In the genomic region with DNA sequence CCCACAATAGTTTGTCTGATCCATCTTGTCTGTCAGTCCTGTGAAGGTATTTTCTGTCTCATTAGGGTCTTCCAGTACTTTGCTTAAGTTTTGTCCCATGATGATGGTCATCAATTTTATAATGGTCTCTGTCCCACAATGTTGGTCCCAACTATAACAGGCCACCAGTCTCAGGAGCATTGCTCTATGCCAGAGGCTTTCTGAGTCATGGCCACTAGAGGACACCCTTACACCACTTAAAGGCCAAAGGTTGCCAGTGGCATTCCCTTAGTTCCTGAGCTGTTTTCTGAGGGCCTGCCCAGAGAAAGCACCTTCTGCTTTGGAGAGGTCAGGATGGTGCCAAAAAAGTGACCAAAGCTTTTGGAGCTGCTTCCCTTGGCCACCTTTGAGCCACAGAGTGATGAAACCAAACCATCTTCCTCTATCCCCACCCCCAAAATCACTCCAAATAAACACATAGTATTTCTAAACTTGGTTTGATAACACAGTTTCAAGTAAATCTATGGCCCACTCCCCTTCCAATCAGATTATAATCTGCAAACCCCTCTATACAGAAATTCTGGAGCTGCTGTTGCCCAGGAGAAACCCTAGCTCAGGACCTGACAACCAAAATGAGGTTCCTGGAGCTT, we compare ENCODE assay signal across 8 cellular contexts. TPM values are rescaled to one million over a fixed set of nuclear protein-coding genes. Genes with fewer than 3 reads are reported as not detected.
A peak's percentile ranks its signal among the peaks of the same experiment; 100 is the strongest.
DNase-seq lines count a peak whose midpoint lies in the region; ATAC-seq lines count a peak whose summit lies in the region.

No MANE protein-coding gene starts in this region.

- H3K36me3 Mint-ChIP-seq in CD8-positive, alpha-beta memory T cell = no peaks in the 10 kb centered on the region
- peaks cover 3% of the 10 kb centered on the region for H3K36me3 Mint-ChIP-seq in activated T-cell treated with anti-CD3 and anti-CD28 coated beads, Interleukin-2, amount 50 U/mL, for 24 hours (ENCODE audit: low read depth)

- H3K23ac ChIP-seq in neuronal stem cell (ENCODE audit: low read depth, low read length, poor library complexity) = no peak overlapping the region

- no peak overlapping the region for H2BK12ac ChIP-seq in neuronal stem cell (ENCODE audit: low read length)

- CTCF ChIA-PET in CD8-positive, alpha-beta memory T cell (lab: Charles Lee) = interaction anchor here (0.6 to 7.0 kb wide), 15 partner anchors 8 to 560 kb away, joined by 3 to 105 read pairs (median 4); partner anchors contain the start of genes EIF3F and LMO1

- no peaks in the 10 kb centered on the region for H3K9me3 ChIP-seq in CD8-positive, alpha-beta memory T cell (ENCODE audit: low read length)
- H3K9me3 ChIP-seq in neuronal stem cell (replicated peaks in 1 of 2; ENCODE audit: control insufficient read depth in 2 of 2, insufficient read depth in 1 of 2, low read depth in 1 of 2, low read length in 2 of 2) = no peaks in the 10 kb centered on the region

- H3K27me3 ChIP-seq in CD8-positive, alpha-beta memory T cell (ENCODE audit: insufficient read depth, low read length, poor library complexity, severe bottlenecking) = peaks cover 4% of the 10 kb centered on the region
- peaks cover 0 to 16% (median 0%) of the 10 kb centered on the region in 3 experiments for H3K27me3 ChIP-seq in neuronal stem cell (ENCODE audit: control insufficient read depth in 3 of 3, insufficient read depth in 3 of 3, low read depth in 1 of 3, low read length in 3 of 3)

- no peaks in the 10 kb centered on the region for H3K79me1 ChIP-seq in neuronal stem cell (ENCODE audit: low read depth, low read length)

- no peaks in the 10 kb centered on the region for H3K36me3 ChIP-seq in CD8-positive, alpha-beta memory T cell (ENCODE audit: insufficient read depth, low read length)
- no peaks in the 10 kb centered on the region for H3K36me3 ChIP-seq in neuronal stem cell (replicated peaks in 1 of 2; ENCODE audit: control insufficient read depth in 2 of 2, insufficient read depth in 2 of 2, low read length in 2 of 2)

- H3K27ac ChIP-seq in CD8-positive, alpha-beta memory T cell (ENCODE audit: low read depth, low read length) = no peak overlapping the region
- no peak overlapping the region for H3K27ac ChIP-seq in neuronal stem cell (replicated peaks; ENCODE audit: low read length)

- H3K27ac Mint-ChIP-seq in CD8-positive, alpha-beta memory T cell = peak overlapping the region in 1 of 8 donors; percentile 36
- no peak overlapping the region for H3K27ac Mint-ChIP-seq in activated T-cell treated with anti-CD3 and anti-CD28 coated beads, Interleukin-2, amount 50 U/mL, for 24 hours

- H2AK5ac ChIP-seq in neuronal stem cell (ENCODE audit: low read depth, low read length) = no peak overlapping the region

- no peak overlapping the region for H3K14ac ChIP-seq in neuronal stem cell (ENCODE audit: low read length)

- no peak overlapping the region for H2BK120ac ChIP-seq in neuronal stem cell (ENCODE audit: low read depth, low read length)

- H4K8ac ChIP-seq in neuronal stem cell (ENCODE audit: low read depth, low read length) = no peak overlapping the region

- no peak overlapping the region for H3K4ac ChIP-seq in neuronal stem cell (ENCODE audit: low read length)

- H3K18ac ChIP-seq in neuronal stem cell (ENCODE audit: low read length) = no peak overlapping the region

- no peak overlapping the region for H3K9ac ChIP-seq in neuronal stem cell (ENCODE audit: low read depth, low read length, poor library complexity)

- DNase-seq in CD8-positive, alpha-beta memory T cell = peak in 4 of 5 donors; percentile 11 to 64 (median 28)
- DNase-seq in GM19240 (ENCODE audit: insufficient read length, low spot score) (peak; percentile 55), NCI-H748 (lab: John Stamatoyannopoulos, UW; ENCODE audit: unreplicated experiment) (peak; percentile 52), fibroblast of the conjunctiva (ENCODE audit: low read depth) (peak; percentile 62), neuronal stem cell (ENCODE audit: low spot score) (peak; percentile 66)
- peak; percentile 46 for DNase-seq in activated T-cell treated with anti-CD3 and anti-CD28 coated beads, Interleukin-2, amount 50 U/mL, for 24 hours

- H2BK15ac ChIP-seq in neuronal stem cell (ENCODE audit: low read length) = no peak overlapping the region

- no peak overlapping the region for H3K4me2 ChIP-seq in neuronal stem cell (ENCODE audit: insufficient read depth, low read length, poor library complexity, severe bottlenecking)

- no peaks in the 10 kb centered on the region for H3K4me1 ChIP-seq in CD8-positive, alpha-beta memory T cell (ENCODE audit: insufficient read depth, low read length)
- no peaks in the 10 kb centered on the region for H3K4me1 ChIP-seq in neuronal stem cell (ENCODE audit: control insufficient read depth in 2 of 2, insufficient read depth in 1 of 2, low read depth in 1 of 2, low read length in 2 of 2)

- POLR2A ChIA-PET in CD8-positive, alpha-beta memory T cell (lab: Charles Lee) = no interaction called here

- no peak overlapping the region for H3K4me3 Mint-ChIP-seq in CD8-positive, alpha-beta memory T cell
- no peak overlapping the region for H3K4me3 Mint-ChIP-seq in activated T-cell treated with anti-CD3 and anti-CD28 coated beads, Interleukin-2, amount 50 U/mL, for 24 hours

- ATAC-seq in HG03439 (IDR thresholded peaks at IDR 0.05; ENCODE audit: unreplicated experiment) (peak; percentile 67), GM21528 (IDR thresholded peaks at IDR 0.05; ENCODE audit: low FRiP score, unreplicated experiment) (no peak)

- H4K91ac ChIP-seq in neuronal stem cell (ENCODE audit: low read depth, low read length, poor library complexity) = no peak overlapping the region

- no peaks in the 10 kb centered on the region for H3K9me3 Mint-ChIP-seq in CD8-positive, alpha-beta memory T cell
- no peaks in the 10 kb centered on the region for H3K9me3 Mint-ChIP-seq in activated T-cell treated with anti-CD3 and anti-CD28 coated beads, Interleukin-2, amount 50 U/mL, for 24 hours

- peaks cover 4 to 20% of the 10 kb centered on the region in 2 donors for H3K27me3 Mint-ChIP-seq in CD8-positive, alpha-beta memory T cell
- peaks cover 7% of the 10 kb centered on the region for H3K27me3 Mint-ChIP-seq in activated T-cell treated with anti-CD3 and anti-CD28 coated beads, Interleukin-2, amount 50 U/mL, for 24 hours

- H3K4me1 Mint-ChIP-seq in CD8-positive, alpha-beta memory T cell = no peaks in the 10 kb centered on the region
- peaks cover 4% of the 10 kb centered on the region for H3K4me1 Mint-ChIP-seq in activated T-cell treated with anti-CD3 and anti-CD28 coated beads, Interleukin-2, amount 50 U/mL, for 24 hours (ENCODE audit: low read depth)

- no peak overlapping the region for H2AFZ ChIP-seq in neuronal stem cell (ENCODE audit: low read length)

- no peak overlapping the region for H3K4me3 ChIP-seq in CD8-positive, alpha-beta memory T cell (ENCODE audit: low read length)
- no peak overlapping the region for H3K4me3 ChIP-seq in neuronal stem cell (ENCODE audit: low read length in 2 of 2)

- no peak overlapping the region for H2BK5ac ChIP-seq in neuronal stem cell (ENCODE audit: low read length)

RNA-seq across cellular contexts. Expression of gene EIF3F, which starts 19.3 kb away (rescaled TPM):
- total RNA-seq in CD8-positive, alpha-beta memory T cell = 100 to 1,000 TPM; 294 to 306 TPM
- 359 TPM for polyA plus RNA-seq in CD8-positive, alpha-beta memory T cell
- 844 TPM for polyA plus RNA-seq in neuronal stem cell (2013, experiment 1 of 2)
- polyA plus RNA-seq in neuronal stem cell (2013, experiment 2 of 2) = 868 TPM

RNA-seq across cellular contexts. Expression of gene NLRP10, which starts 41.2 kb away (rescaled TPM):
- not detected for total RNA-seq in CD8-positive, alpha-beta memory T cell
- polyA plus RNA-seq in CD8-positive, alpha-beta memory T cell = not detected
- not detected for polyA plus RNA-seq in neuronal stem cell (2013, experiment 1 of 2)
- not detected for polyA plus RNA-seq in neuronal stem cell (2013, experiment 2 of 2)
